ENCODE assay signal across 3 cellular contexts in the genomic region with DNA sequence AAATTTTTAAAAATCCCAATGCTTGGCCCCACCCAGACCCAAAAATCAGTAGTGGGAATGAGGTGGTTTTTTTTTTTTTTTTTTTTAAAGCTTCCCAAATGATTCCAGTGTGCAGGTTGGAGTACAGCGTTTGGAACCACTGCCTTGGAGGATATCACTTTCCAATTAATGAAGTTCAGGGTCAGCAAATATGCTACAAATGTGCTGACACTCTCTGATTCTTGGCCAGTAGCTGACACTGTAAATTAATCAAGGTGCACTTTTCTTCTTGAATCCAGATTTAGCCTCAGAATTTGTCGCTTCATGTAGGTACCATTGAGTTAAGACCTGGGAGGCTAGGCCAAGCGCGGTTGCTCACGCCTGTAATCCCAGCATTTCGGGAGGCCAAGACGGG.
TF ChIP-seq lines count a peak whose summit lies in the region.

No MANE protein-coding gene starts in this region.

TF ChIP-seq in HepG2, 621 proteins besides CTCF, POLR2A, EP300 and RAD21:
- TF ChIP-seq SIN3B (IDR thresholded peaks at IDR 0.05; ENCODE audit: low read length) (no peak), SMAD3 (CRISPR knock-in tag; IDR thresholded peaks at IDR 0.05) (no peak), NFYB (CRISPR knock-in tag; IDR thresholded peaks at IDR 0.05) (no peak), MAFF (IDR thresholded peaks at IDR 0.05; ENCODE audit: low read depth, low read length) (peak; percentile 78), MAFK (conservative IDR thresholded peaks at IDR 0.05 in 1 of 2, IDR thresholded peaks at IDR 0.05 in 1 of 2; ENCODE audit: low read length in 2 of 2) (peak; percentile 75 to 84), HNRNPLL (IDR thresholded peaks at IDR 0.05; ENCODE audit: low read depth, low read length, poor library complexity, severe bottlenecking) (no peak), ZNF674 (CRISPR knock-in tag; IDR thresholded peaks at IDR 0.05; ENCODE audit: low read depth) (no peak)
- TF ChIP-seq, protein P1, sequence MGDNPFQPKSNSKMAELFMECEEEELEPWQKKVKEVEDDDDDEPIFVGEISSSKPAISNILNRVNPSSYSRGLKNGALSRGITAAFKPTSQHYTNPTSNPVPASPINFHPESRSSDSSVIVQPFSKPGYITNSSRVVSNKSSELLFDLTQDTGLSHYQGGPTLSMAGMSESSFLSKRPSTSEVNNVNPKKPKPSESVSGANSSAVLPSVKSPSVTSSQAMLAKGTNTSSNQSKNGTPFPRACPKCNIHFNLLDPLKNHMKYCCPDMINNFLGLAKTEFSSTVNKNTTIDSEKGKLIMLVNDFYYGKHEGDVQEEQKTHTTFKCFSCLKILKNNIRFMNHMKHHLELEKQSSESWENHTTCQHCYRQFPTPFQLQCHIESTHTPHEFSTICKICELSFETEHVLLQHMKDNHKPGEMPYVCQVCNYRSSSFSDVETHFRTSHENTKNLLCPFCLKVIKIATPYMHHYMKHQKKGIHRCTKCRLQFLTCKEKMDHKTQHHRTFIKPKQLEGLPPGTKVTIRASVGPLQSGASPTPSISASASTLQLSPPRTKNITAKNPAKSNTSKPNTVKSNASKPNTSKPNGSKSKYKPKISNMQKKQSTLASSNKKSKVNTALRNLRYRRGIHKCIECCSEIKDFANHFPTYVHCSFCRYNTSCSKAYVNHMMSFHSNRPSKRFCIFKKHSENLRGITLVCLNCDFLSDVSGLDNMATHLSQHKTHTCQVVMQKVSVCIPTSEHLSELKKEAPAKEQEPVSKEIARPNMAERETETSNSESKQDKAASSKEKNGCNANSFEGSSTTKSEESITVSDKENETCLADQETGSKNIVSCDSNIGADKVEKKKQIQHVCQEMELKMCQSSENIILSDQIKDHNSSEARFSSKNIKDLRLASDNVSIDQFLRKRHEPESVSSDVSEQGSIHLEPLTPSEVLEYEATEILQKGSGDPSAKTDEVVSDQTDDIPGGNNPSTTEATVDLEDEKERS (CRISPR knock-in tag; IDR thresholded peaks at IDR 0.05): no peak

TF ChIP-seq in A549, 52 proteins besides CTCF, POLR2A, EP300 and RAD21:
- TF ChIP-seq MAFK (IDR thresholded peaks at IDR 0.05; ENCODE audit: partially characterized antibody) (peak; percentile 9), ZFP36 (IDR thresholded peaks at IDR 0.05; ENCODE audit: borderline replicate concordance, partially characterized antibody) (no peak), MAZ (IDR thresholded peaks at IDR 0.05; ENCODE audit: borderline replicate concordance, low read depth, low read length) (no peak), NPAS2 (CRISPR knock-in tag; IDR thresholded peaks at IDR 0.05; ENCODE audit: borderline replicate concordance) (no peak)

TF ChIP-seq in K562, 482 proteins besides CTCF, POLR2A, EP300 and RAD21:
- peak; percentile 10; the same call in 1 of the 2 replicates for TF ChIP-seq ZNF316 (IDR thresholded peaks at IDR 0.05)
- TF ChIP-seq, protein P2, sequence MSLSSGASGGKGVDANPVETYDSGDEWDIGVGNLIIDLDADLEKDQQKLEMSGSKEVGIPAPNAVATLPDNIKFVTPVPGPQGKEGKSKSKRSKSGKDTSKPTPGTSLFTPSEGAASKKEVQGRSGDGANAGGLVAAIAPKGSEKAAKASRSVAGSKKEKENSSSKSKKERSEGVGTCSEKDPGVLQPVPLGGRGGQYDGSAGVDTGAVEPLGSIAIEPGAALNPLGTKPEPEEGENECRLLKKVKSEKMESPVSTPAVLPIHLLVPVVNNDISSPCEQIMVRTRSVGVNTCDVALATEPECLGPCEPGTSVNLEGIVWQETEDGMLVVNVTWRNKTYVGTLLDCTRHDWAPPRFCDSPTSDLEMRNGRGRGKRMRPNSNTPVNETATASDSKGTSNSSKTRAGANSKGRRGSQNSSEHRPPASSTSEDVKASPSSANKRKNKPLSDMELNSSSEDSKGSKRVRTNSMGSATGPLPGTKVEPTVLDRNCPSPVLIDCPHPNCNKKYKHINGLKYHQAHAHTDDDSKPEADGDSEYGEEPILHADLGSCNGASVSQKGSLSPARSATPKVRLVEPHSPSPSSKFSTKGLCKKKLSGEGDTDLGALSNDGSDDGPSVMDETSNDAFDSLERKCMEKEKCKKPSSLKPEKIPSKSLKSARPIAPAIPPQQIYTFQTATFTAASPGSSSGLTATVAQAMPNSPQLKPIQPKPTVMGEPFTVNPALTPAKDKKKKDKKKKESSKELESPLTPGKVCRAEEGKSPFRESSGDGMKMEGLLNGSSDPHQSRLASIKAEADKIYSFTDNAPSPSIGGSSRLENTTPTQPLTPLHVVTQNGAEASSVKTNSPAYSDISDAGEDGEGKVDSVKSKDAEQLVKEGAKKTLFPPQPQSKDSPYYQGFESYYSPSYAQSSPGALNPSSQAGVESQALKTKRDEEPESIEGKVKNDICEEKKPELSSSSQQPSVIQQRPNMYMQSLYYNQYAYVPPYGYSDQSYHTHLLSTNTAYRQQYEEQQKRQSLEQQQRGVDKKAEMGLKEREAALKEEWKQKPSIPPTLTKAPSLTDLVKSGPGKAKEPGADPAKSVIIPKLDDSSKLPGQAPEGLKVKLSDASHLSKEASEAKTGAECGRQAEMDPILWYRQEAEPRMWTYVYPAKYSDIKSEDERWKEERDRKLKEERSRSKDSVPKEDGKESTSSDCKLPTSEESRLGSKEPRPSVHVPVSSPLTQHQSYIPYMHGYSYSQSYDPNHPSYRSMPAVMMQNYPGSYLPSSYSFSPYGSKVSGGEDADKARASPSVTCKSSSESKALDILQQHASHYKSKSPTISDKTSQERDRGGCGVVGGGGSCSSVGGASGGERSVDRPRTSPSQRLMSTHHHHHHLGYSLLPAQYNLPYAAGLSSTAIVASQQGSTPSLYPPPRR (CRISPR knock-in tag; IDR thresholded peaks at IDR 0.05; ENCODE audit: borderline replicate concordance): no peak
